23 cellular contexts compared by ENCODE assay signal in the genomic region with DNA sequence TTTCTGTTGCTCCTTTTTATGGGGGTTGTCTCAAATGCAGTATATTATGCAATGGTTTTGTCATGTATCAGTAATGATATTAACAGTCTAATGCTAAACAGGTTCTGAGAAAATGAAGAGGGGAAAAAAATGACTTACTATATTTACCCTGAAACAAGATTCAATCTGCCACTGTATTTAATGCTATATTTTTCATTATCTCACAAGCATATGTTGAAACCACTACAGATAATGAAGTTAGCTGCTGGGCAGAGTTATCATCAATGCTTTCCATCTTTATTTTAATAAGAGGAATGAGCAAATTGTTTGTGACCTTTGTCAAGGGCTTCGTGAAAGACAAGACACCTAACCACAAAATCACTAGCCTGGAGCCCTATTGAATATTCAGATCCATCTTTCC. TPM values are rescaled to one million over a fixed set of nuclear protein-coding genes. Genes with fewer than 3 reads are reported as not detected.
DNase-seq lines count a peak whose midpoint lies in the region; ATAC-seq and TF ChIP-seq lines count a peak whose summit lies in the region.
"Had no signal": no experiment of that assay in that cellular context is flagged by ENCODE, and none has a peak within 500 bp of the region (broad histone marks: within the 10 kb centered on the region; RNA-seq: fewer than 3 reads in every experiment).

No MANE protein-coding gene starts in this region.

- no peaks in the 10 kb centered on the region for H3K36me3 Mint-ChIP-seq in chondrocyte (ENCODE audit: low read depth)
- no peaks in the 10 kb centered on the region for H3K36me3 Mint-ChIP-seq in activated T-cell treated with anti-CD3 and anti-CD28 coated beads, Interleukin-2, amount 50 U/mL, for 24 hours (ENCODE audit: low read depth)
- H3K36me3 Mint-ChIP-seq: CD14-positive monocyte; CD8-positive, alpha-beta memory T cell had no signal

- no peak overlapping the region for H3K4me3 Mint-ChIP-seq in chondrocyte (ENCODE audit: unreplicated experiment)
- no peak overlapping the region for H3K4me3 Mint-ChIP-seq in activated T-cell treated with anti-CD3 and anti-CD28 coated beads, Interleukin-2, amount 50 U/mL, for 24 hours
- H3K4me3 Mint-ChIP-seq: CD14-positive monocyte; CD4-positive, alpha-beta T cell; CD8-positive, alpha-beta memory T cell had no signal

- peak; percentile 30 for DNase-seq in NCI-H1694 treated with DMSO at 0.1 percent for 48 hours (lab: John Stamatoyannopoulos, UW)
- DNase-seq in NCI-H1694 (lab: John Stamatoyannopoulos, UW): no peak
- DNase-seq in NCI-H526 (lab: John Stamatoyannopoulos, UW): peak; percentile 55 to 56
- DNase-seq in OCI-M1 (lab: John Stamatoyannopoulos, UW): peak; percentile 4
- DNase-seq in chondrocyte (ENCODE audit: low spot score): no peak
- DNase-seq in activated T-cell treated with anti-CD3 and anti-CD28 coated beads, Interleukin-2, amount 50 U/mL, for 24 hours: no peak
- DNase-seq: 8988T; ACHN; AML-193; BE2C; CD4-positive, alpha-beta T cell; CD8-positive, alpha-beta memory T cell; DMS79; EL; GDM1; GM23248; H7; HCEC 1CT had no signal

- no peaks in the 10 kb centered on the region for H3K9me3 Mint-ChIP-seq in chondrocyte (ENCODE audit: low read depth)
- H3K9me3 Mint-ChIP-seq in activated T-cell treated with anti-CD3 and anti-CD28 coated beads, Interleukin-2, amount 50 U/mL, for 24 hours: no peaks in the 10 kb centered on the region
- H3K9me3 Mint-ChIP-seq: CD4-positive, alpha-beta T cell had no signal

- TF ChIP-seq CTCF in chondrocyte (IDR thresholded peaks at IDR 0.05): no peak

- no peak for ATAC-seq in SK-N-SH treated with all-trans-retinoic acid at 6 μM for 48 hours
- ATAC-seq: A549, GM12878 had no signal

- no peaks in the 10 kb centered on the region for H3K4me1 Mint-ChIP-seq in chondrocyte (ENCODE audit: low read depth)
- no peaks in the 10 kb centered on the region for H3K4me1 Mint-ChIP-seq in activated T-cell treated with anti-CD3 and anti-CD28 coated beads, Interleukin-2, amount 50 U/mL, for 24 hours (ENCODE audit: low read depth)
- H3K4me1 Mint-ChIP-seq: CD14-positive monocyte; CD8-positive, alpha-beta memory T cell had no signal

- peaks cover 2% of the 10 kb centered on the region for H3K27me3 Mint-ChIP-seq in chondrocyte (ENCODE audit: low read depth)
- no peaks in the 10 kb centered on the region for H3K27me3 Mint-ChIP-seq in activated T-cell treated with anti-CD3 and anti-CD28 coated beads, Interleukin-2, amount 50 U/mL, for 24 hours
- H3K27me3 Mint-ChIP-seq: CD4-positive, alpha-beta T cell; CD8-positive, alpha-beta memory T cell had no signal

- no peak overlapping the region for H3K27ac Mint-ChIP-seq in chondrocyte (ENCODE audit: unreplicated experiment)
- no peak overlapping the region for H3K27ac Mint-ChIP-seq in activated T-cell treated with anti-CD3 and anti-CD28 coated beads, Interleukin-2, amount 50 U/mL, for 24 hours
- H3K27ac Mint-ChIP-seq: CD14-positive monocyte; CD4-positive, alpha-beta T cell; CD8-positive, alpha-beta memory T cell had no signal

TF ChIP-seq in SK-N-SH treated with all-trans-retinoic acid at 6 μM for 48 hours, 23 proteins besides CTCF, POLR2A, EP300 and RAD21 (continues in another document):
- TF ChIP-seq SNAI2 (CRISPR knock-in tag; IDR thresholded peaks at IDR 0.05) (0 out of 2 replicates have a peak, but pooled peaks have one; percentile 34), RARB (CRISPR knock-in tag; IDR thresholded peaks at IDR 0.05) (no peak), ARNTL (CRISPR knock-in tag; IDR thresholded peaks at IDR 0.05; ENCODE audit: borderline replicate concordance, low read depth) (no peak), PPARA (CRISPR knock-in tag; IDR thresholded peaks at IDR 0.05; ENCODE audit: borderline replicate concordance) (no peak), ZFP3 (CRISPR knock-in tag; IDR thresholded peaks at IDR 0.05) (no peak), ZFP30 (CRISPR knock-in tag; IDR thresholded peaks at IDR 0.05) (no peak), BACH2 (CRISPR knock-in tag; IDR thresholded peaks at IDR 0.05; ENCODE audit: borderline replicate concordance) (no peak), CREB5 (CRISPR knock-in tag; IDR thresholded peaks at IDR 0.05; ENCODE audit: low read depth) (0 out of 2 replicates have a peak, but pooled peaks have one; percentile 23), ISL1 (CRISPR knock-in tag; IDR thresholded peaks at IDR 0.05) (peak; percentile 63), GLIS3 (CRISPR knock-in tag; IDR thresholded peaks at IDR 0.05) (0 out of 2 replicates have a peak, but pooled peaks have one; percentile 12), ZC3H10 (CRISPR knock-in tag; IDR thresholded peaks at IDR 0.05) (no peak), ZNF70 (CRISPR knock-in tag; IDR thresholded peaks at IDR 0.05) (peak; percentile 43; the same call in 1 of the 2 replicates), POU6F1 (CRISPR knock-in tag; IDR thresholded peaks at IDR 0.05; ENCODE audit: borderline replicate concordance, low read depth) (no peak), ZNF565 (CRISPR knock-in tag; conservative IDR thresholded peaks at IDR 0.05; ENCODE audit: low read depth) (no peak), ESRRG (CRISPR knock-in tag; IDR thresholded peaks at IDR 0.05) (no peak), TOX (CRISPR knock-in tag; IDR thresholded peaks at IDR 0.05; ENCODE audit: borderline replicate concordance) (no peak), ZNF8 (CRISPR knock-in tag; IDR thresholded peaks at IDR 0.05) (peak; percentile 46; the same call in 1 of the 2 replicates), OSR1 (CRISPR knock-in tag; IDR thresholded peaks at IDR 0.05) (no peak), TCF4 (CRISPR knock-in tag; IDR thresholded peaks at IDR 0.05; ENCODE audit: borderline replicate concordance) (peak; percentile 91)
- TF ChIP-seq, protein P1, sequence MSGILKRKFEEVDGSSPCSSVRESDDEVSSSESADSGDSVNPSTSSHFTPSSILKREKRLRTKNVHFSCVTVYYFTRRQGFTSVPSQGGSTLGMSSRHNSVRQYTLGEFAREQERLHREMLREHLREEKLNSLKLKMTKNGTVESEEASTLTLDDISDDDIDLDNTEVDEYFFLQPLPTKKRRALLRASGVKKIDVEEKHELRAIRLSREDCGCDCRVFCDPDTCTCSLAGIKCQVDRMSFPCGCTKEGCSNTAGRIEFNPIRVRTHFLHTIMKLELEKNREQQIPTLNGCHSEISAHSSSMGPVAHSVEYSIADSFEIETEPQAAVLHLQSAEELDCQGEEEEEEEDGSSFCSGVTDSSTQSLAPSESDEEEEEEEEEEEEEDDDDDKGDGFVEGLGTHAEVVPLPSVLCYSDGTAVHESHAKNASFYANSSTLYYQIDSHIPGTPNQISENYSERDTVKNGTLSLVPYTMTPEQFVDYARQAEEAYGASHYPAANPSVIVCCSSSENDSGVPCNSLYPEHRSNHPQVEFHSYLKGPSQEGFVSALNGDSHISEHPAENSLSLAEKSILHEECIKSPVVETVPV (CRISPR knock-in tag; IDR thresholded peaks at IDR 0.05): no peak
- TF ChIP-seq, protein P2, sequence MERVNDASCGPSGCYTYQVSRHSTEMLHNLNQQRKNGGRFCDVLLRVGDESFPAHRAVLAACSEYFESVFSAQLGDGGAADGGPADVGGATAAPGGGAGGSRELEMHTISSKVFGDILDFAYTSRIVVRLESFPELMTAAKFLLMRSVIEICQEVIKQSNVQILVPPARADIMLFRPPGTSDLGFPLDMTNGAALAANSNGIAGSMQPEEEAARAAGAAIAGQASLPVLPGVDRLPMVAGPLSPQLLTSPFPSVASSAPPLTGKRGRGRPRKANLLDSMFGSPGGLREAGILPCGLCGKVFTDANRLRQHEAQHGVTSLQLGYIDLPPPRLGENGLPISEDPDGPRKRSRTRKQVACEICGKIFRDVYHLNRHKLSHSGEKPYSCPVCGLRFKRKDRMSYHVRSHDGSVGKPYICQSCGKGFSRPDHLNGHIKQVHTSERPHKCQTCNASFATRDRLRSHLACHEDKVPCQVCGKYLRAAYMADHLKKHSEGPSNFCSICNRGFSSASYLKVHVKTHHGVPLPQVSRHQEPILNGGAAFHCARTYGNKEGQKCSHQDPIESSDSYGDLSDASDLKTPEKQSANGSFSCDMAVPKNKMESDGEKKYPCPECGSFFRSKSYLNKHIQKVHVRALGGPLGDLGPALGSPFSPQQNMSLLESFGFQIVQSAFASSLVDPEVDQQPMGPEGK (CRISPR knock-in tag; IDR thresholded peaks at IDR 0.05; ENCODE audit: borderline replicate concordance): no peak

RNA-seq across cellular contexts. Expression of gene NAA11, which starts 32.6 kb away (rescaled TPM):
- total RNA-seq in chondrocyte: not detected in 3 replicates
- total RNA-seq: CD4-positive, alpha-beta T cell; CD8-positive, alpha-beta memory T cell; GM12878; GM23248; H1; H7 had no signal

RNA-seq across cellular contexts. Expression of gene GK2, which starts 49.6 kb away (rescaled TPM):
- not detected in 3 replicates for total RNA-seq in chondrocyte
- total RNA-seq: CD4-positive, alpha-beta T cell; CD8-positive, alpha-beta memory T cell; GM12878; GM23248; H1; H7 had no signal

Comparison
In these comparisons a context has a peak if more than half of its experiments do, and no peak if none do; other contexts are left out.
1. DNase-seq: peak in NCI-H1694 treated with DMSO at 0.1 percent for 48 hours (single experiment), NCI-H526 (2 of 2) and OCI-M1 (single experiment); none in NCI-H1694 (single experiment), chondrocyte (single experiment) and activated T-cell treated with anti-CD3 and anti-CD28 coated beads, Interleukin-2, amount 50 U/mL, for 24 hours (single experiment).